In the genomic region with DNA sequence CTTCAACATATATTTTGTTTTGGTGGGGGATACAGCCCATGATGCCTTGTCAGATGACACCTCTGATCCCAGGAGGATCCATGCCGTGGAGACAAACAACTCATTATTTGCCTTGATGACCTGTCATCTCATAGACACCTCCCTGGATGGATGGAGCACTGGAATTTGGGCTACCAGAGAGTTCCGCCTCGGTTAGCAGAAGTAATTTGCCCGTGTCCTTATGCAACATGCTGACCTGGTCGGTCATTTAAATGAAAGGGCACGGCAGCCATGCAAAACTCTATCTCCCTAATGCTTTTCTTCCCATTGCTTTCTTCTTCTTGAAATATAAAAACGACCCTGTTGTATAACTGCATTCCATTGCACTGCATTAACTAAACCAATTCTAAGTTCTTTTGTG, we compare ENCODE assay signal across 19 cellular contexts.
DNase-seq lines count a peak whose midpoint lies in the region; ATAC-seq, FAIRE-seq and TF ChIP-seq lines count a peak whose summit lies in the region.
"Had no signal": no experiment of that assay in that cellular context is flagged by ENCODE, and none has a peak within 500 bp of the region (broad histone marks: within the 10 kb centered on the region; RNA-seq: fewer than 3 reads in every experiment).

No MANE protein-coding gene starts in this region.

- no peak for ATAC-seq in HG03442 (IDR thresholded peaks at IDR 0.05; ENCODE audit: unreplicated experiment)
- ATAC-seq: CD8-positive, alpha-beta T cell; K562 had no signal

- FAIRE-seq in RCC 7860 (lab: Jason Lieb, UNC), result peak; percentile 78
- FAIRE-seq: GM12892, GM18507, K562 had no signal

- in situ Hi-C loops in ACHN (cut with HindIII; ENCODE audit: low pct_ligation_motif_present, low pct_unique_long_range_greater_than_20kb, low sequenced_read_pairs), result no loop called here

- no peaks in the 10 kb centered on the region for H3K36me3 Mint-ChIP-seq in neural crest cell (ENCODE audit: low read depth)
- H3K36me3 Mint-ChIP-seq: CD8-positive, alpha-beta T cell had no signal

- peaks cover 14% of the 10 kb centered on the region for H3K4me1 Mint-ChIP-seq in neural crest cell

- peak overlapping the region; percentile 38 for H3K27ac Mint-ChIP-seq in neural crest cell (ENCODE audit: unreplicated experiment)
- H3K27ac Mint-ChIP-seq: B cell; CD8-positive, alpha-beta T cell; H9 had no signal

- peak; percentile 46 for DNase-seq in ACHN
- peak; percentile 42 for DNase-seq in RCC 7860 (ENCODE audit: low spot score)
- peak; percentile 71 for DNase-seq in kidney glomerular epithelial cell (lab: John Stamatoyannopoulos, UW)
- DNase-seq in neural crest cell (ENCODE audit: low read depth, low spot score), result no peak
- no peak for DNase-seq in DMS153 treated with DMSO at 0.1 percent for 48 hours (lab: John Stamatoyannopoulos, UW; ENCODE audit: unreplicated experiment)
- no peak for DNase-seq in HT-29 (ENCODE audit: low spot score)
- DNase-seq in NCI-H2081 (lab: John Stamatoyannopoulos, UW), result no peak
- DNase-seq: 8988T; CD8-positive, alpha-beta T cell; DMS 273 treated with DMSO at 0.1 percent for 48 hours; GDM1; GOT3; H9; IMR-90 had no signal

- H3K4me3 Mint-ChIP-seq in neural crest cell, result no peak overlapping the region
- H3K4me3 Mint-ChIP-seq: B cell; CD8-positive, alpha-beta T cell; H9 had no signal

- H3K9me3 Mint-ChIP-seq in neural crest cell, result no peaks in the 10 kb centered on the region
- H3K9me3 Mint-ChIP-seq: CD8-positive, alpha-beta T cell had no signal

- peaks cover 35% of the 10 kb centered on the region for H3K27me3 Mint-ChIP-seq in neural crest cell (ENCODE audit: low read depth)

- no peak for TF ChIP-seq CTCF in neural crest cell (conservative IDR thresholded peaks at IDR 0.05)

Comparison
In these comparisons a context has a peak if more than half of its experiments do, and no peak if none do; other contexts are left out.
1. DNase-seq: peak in ACHN (single experiment), RCC 7860 (single experiment) and kidney glomerular epithelial cell (single experiment); none in neural crest cell (single experiment), DMS153 treated with DMSO at 0.1 percent for 48 hours (single experiment), HT-29 (single experiment) and NCI-H2081 (0 of 2).